Comparison of ENCODE assay signal across 8 cellular contexts in the genomic region with DNA sequence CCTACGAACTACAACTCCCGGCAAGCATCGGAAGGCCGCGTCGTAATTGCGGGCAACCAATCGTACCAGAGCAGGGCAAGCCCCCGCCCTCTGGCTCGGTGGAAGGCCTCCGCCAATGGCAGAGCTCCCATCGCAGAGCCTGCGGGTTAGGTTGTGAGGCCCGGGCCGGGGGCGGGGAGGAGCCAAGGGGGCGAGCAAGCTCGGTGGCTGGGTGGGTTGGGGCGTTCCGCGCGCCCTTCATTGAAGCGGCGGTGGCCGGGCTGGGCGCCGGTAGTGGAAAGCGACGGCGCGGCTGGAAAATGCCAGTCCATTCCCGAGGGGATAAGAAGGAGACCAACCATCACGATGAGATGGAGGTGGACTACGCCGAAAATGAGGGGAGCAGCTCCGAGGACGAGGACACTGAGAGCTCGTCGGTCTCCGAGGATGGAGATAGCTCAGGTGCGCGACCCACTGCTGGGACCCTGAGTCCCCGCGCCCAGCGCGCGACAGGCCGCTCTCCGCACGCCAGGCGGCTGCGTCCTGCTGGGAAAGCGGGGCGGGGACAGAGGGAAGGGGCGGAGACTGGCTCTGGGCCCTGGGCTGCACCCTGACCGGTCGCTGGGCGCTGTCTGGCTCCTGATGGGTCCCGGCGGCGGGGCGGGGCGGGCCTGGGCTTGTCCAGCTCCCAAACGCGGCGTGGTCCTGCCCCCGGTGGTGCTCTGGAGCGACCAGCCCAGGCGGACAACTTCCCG. TPM values are rescaled to one million over a fixed set of nuclear protein-coding genes. Genes with fewer than 3 reads are reported as not detected.
DNase-seq lines count a peak whose midpoint lies in the region; ATAC-seq and TF ChIP-seq lines count a peak whose summit lies in the region.

A gene with protein sequence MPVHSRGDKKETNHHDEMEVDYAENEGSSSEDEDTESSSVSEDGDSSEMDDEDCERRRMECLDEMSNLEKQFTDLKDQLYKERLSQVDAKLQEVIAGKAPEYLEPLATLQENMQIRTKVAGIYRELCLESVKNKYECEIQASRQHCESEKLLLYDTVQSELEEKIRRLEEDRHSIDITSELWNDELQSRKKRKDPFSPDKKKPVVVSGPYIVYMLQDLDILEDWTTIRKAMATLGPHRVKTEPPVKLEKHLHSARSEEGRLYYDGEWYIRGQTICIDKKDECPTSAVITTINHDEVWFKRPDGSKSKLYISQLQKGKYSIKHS (plus strand): TSS at position 121 of the 734 bp plus-strand sequence. CDS start 179 bp downstream, at position 300.

- TF ChIP-seq CTCF in epithelial cell of esophagus (IDR thresholded peaks at IDR 0.05; ENCODE audit: insufficient read depth, low read depth, low read length, missing control alignments) = no peak

- H3K4me1 Mint-ChIP-seq in IgD-negative memory B cell = peaks cover 12 to 19% (median 15%) of the 10 kb centered on the region in 3 donors

- H3K4me3 Mint-ChIP-seq in IgD-negative memory B cell = peak within 1 kb of the TSS; percentile 74 to 98 (median 94)

- H3K36me3 Mint-ChIP-seq in IgD-negative memory B cell = no peaks in the 10 kb centered on the region

- H3K9me3 ChIP-seq in mononuclear cell (ENCODE audit: low read depth, low read length) = no peaks in the 10 kb centered on the region

- DNase-seq in DMS153 (lab: John Stamatoyannopoulos, UW) = peak; percentile 99
- peak; percentile 97 for DNase-seq in OCI-M1 (lab: John Stamatoyannopoulos, UW)
- peak; percentile 96 for DNase-seq in activated T-cell treated with anti-CD3 and anti-CD28 coated beads for 48 hours (ENCODE audit: low read depth)
- peak; percentile 99 for DNase-seq in epithelial cell of esophagus (ENCODE audit: low read depth)
- DNase-seq in stimulated activated CD8-positive, alpha-beta memory T cell treated with anti-CD3 and anti-CD28 coated beads, Interleukin-2, amount 100 ng/mL, for 48 hours (ENCODE audit: low read depth in 2 of 2) = peak; percentile 92 to 96

- peak; percentile 96 for ATAC-seq in GM21576 (IDR thresholded peaks at IDR 0.05; ENCODE audit: unreplicated experiment)

- H3K27me3 Mint-ChIP-seq in IgD-negative memory B cell = no peaks in the 10 kb centered on the region

- no peaks in the 10 kb centered on the region for H3K27me3 ChIP-seq in mononuclear cell (ENCODE audit: insufficient read depth, low read length)

- H3K27ac Mint-ChIP-seq in IgD-negative memory B cell = peak within 1 kb of the TSS; percentile 31 to 95 (median 92)

- H3K4me3 ChIP-seq in epithelial cell of esophagus (ENCODE audit: low read length) (peak within 1 kb of the TSS; percentile 95), mononuclear cell (ENCODE audit: low read length) (peak within 1 kb of the TSS; percentile 98)

- peaks cover 4% of the 10 kb centered on the region for H3K4me1 ChIP-seq in mononuclear cell (ENCODE audit: insufficient read depth, low read length)

- no peaks in the 10 kb centered on the region for H3K9me3 Mint-ChIP-seq in IgD-negative memory B cell

RNA-seq across cellular contexts. Expression of the gene that starts here (rescaled TPM):
- 1.9 TPM for polyA plus RNA-seq in IgD-negative memory B cell
- total RNA-seq in mononuclear cell = 6.7 TPM

Comparison
In these comparisons a context has a peak if more than half of its experiments do, and no peak if none do; other contexts are left out.
1. Peak in every context shown above with its lines: DNase-seq, ATAC-seq and H3K4me3 ChIP-seq.